8 cellular contexts compared by ENCODE assay signal in genomic region chr12:14454098-14454907, GRCh38.
A peak's percentile ranks its signal among the peaks of the same experiment; 100 is the strongest.
DNase-seq lines count a peak whose midpoint lies in the region; ATAC-seq, FAIRE-seq and TF ChIP-seq lines count a peak whose summit lies in the region.

No MANE protein-coding gene starts in this region.

- FAIRE-seq in GM12892 (lab: Jason Lieb, UNC), result peak; percentile 87

- no peaks in the 10 kb centered on the region for H3K4me1 ChIP-seq in mucosa of descending colon (ENCODE audit: low read depth)

- no peak for TF ChIP-seq POLR2A in GM12892 (IDR thresholded peaks at IDR 0.05; ENCODE audit: low read depth, low read length)

- no peak overlapping the region for H3K4me3 ChIP-seq in mucosa of descending colon

- intact Hi-C loops in mucosa of descending colon (cut with DNase I, micrococcal nuclease), result no loop called here

- no peak for TF ChIP-seq CTCF in mucosa of descending colon (IDR thresholded peaks at IDR 0.05)

- H3K9me3 ChIP-seq in mucosa of descending colon, result no peaks in the 10 kb centered on the region

- no peaks in the 10 kb centered on the region for H3K36me3 ChIP-seq in mucosa of descending colon (ENCODE audit: low read depth)

- DNase-seq in CD1c-positive myeloid dendritic cell (ENCODE audit: extremely low spot score) (peak; percentile 19), GM12892 (ENCODE audit: insufficient read length) (peak; percentile 2), HPDE6-E6E7 (ENCODE audit: extremely low spot score) (peak; percentile 44), RPMI7951 (ENCODE audit: low read depth) (peak; percentile 40), cerebellar cortex (ENCODE audit: low spot score) (peak; percentile 64), mucosa of descending colon (peak in 1 of 3 donors; percentile 24)
- DNase-seq in effector CD8-positive, alpha-beta T cell (lab: John Stamatoyannopoulos, UW), result no peak
- DNase-seq in activated CD8-positive, alpha-beta memory T cell treated with anti-CD3 and anti-CD28 coated beads, Interleukin-2, amount 50 U/mL, for 48 hours, result no peak

- peak; percentile 75 for ATAC-seq in mucosa of descending colon

Comparison
In these comparisons a context has a peak if more than half of its experiments do, and no peak if none do; other contexts are left out.
1. DNase-seq: peak in CD1c-positive myeloid dendritic cell (single experiment), GM12892 (single experiment), HPDE6-E6E7 (single experiment), RPMI7951 (single experiment) and cerebellar cortex (single experiment); none in effector CD8-positive, alpha-beta T cell (single experiment) and activated CD8-positive, alpha-beta memory T cell treated with anti-CD3 and anti-CD28 coated beads, Interleukin-2, amount 50 U/mL, for 48 hours (single experiment).